ENCODE assay signal across 1 cellular context in the genomic region with DNA sequence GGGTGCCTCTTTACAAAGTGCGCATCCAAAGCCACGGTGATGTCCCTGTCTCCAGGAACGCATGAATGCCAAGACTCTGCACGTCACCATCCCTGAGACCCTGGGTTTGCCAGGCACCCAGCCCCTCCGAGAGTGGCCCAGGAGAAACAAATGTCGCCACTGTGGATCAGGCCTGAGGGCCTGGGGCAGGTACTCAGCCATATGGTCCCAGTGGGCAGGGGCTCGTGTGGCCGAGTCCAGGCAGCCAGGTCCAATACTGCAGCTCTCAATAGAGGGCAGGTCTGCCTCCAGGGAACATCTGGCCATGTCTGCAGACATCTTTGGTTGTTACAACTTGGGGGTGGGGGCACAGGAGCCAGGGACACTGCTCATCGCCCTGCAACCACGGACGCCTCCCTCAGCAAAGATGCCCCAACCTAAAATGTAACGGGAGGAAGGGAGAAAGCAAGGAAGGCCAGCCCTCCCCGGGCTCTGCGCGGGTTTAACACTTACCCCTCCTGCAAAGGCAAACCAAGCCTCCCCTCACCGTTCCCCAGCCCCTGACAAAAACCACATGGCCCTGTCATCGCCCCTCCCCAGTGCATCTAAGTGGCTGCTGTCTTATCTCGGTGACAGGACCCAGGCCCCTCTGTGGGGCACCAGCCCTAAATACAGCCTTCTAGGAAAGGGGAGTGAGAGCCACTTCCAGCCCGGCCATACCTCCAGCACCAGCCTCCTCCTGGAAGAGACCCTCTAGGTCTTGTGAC.
TF ChIP-seq lines count a peak whose summit lies in the region.

No MANE protein-coding gene starts in this region.

TF ChIP-seq in GM23338, 12 proteins besides CTCF, POLR2A, EP300 and RAD21 (continued from another document):
- TF ChIP-seq, protein P1, sequence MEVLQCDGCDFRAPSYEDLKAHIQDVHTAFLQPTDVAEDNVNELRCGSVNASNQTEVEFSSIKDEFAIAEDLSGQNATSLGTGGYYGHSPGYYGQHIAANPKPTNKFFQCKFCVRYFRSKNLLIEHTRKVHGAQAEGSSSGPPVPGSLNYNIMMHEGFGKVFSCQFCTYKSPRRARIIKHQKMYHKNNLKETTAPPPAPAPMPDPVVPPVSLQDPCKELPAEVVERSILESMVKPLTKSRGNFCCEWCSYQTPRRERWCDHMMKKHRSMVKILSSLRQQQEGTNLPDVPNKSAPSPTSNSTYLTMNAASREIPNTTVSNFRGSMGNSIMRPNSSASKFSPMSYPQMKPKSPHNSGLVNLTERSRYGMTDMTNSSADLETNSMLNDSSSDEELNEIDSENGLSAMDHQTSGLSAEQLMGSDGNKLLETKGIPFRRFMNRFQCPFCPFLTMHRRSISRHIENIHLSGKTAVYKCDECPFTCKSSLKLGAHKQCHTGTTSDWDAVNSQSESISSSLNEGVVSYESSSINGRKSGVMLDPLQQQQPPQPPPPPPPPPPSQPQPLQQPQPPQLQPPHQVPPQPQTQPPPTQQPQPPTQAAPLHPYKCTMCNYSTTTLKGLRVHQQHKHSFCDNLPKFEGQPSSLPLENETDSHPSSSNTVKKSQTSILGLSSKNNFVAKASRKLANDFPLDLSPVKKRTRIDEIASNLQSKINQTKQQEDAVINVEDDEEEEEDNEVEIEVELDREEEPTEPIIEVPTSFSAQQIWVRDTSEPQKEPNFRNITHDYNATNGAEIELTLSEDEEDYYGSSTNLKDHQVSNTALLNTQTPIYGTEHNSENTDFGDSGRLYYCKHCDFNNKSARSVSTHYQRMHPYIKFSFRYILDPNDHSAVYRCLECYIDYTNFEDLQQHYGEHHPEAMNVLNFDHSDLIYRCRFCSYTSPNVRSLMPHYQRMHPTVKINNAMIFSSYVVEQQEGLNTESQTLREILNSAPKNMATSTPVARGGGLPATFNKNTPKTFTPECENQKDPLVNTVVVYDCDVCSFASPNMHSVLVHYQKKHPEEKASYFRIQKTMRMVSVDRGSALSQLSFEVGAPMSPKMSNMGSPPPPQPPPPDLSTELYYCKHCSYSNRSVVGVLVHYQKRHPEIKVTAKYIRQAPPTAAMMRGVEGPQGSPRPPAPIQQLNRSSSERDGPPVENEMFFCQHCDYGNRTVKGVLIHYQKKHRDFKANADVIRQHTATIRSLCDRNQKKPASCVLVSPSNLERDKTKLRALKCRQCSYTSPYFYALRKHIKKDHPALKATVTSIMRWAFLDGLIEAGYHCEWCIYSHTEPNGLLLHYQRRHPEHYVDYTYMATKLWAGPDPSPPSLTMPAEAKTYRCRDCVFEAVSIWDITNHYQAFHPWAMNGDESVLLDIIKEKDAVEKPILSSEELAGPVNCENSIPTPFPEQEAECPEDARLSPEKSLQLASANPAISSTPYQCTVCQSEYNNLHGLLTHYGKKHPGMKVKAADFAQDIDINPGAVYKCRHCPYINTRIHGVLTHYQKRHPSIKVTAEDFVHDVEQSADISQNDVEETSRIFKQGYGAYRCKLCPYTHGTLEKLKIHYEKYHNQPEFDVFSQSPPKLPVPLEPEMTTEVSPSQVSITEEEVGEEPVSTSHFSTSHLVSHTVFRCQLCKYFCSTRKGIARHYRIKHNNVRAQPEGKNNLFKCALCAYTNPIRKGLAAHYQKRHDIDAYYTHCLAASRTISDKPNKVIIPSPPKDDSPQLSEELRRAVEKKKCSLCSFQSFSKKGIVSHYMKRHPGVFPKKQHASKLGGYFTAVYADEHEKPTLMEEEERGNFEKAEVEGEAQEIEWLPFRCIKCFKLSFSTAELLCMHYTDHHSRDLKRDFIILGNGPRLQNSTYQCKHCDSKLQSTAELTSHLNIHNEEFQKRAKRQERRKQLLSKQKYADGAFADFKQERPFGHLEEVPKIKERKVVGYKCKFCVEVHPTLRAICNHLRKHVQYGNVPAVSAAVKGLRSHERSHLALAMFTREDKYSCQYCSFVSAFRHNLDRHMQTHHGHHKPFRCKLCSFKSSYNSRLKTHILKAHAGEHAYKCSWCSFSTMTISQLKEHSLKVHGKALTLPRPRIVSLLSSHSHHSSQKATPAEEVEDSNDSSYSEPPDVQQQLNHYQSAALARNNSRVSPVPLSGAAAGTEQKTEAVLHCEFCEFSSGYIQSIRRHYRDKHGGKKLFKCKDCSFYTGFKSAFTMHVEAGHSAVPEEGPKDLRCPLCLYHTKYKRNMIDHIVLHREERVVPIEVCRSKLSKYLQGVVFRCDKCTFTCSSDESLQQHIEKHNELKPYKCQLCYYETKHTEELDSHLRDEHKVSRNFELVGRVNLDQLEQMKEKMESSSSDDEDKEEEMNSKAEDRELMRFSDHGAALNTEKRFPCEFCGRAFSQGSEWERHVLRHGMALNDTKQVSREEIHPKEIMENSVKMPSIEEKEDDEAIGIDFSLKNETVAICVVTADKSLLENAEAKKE (CRISPR knock-in tag; IDR thresholded peaks at IDR 0.05) = no peak
- TF ChIP-seq, protein P2, sequence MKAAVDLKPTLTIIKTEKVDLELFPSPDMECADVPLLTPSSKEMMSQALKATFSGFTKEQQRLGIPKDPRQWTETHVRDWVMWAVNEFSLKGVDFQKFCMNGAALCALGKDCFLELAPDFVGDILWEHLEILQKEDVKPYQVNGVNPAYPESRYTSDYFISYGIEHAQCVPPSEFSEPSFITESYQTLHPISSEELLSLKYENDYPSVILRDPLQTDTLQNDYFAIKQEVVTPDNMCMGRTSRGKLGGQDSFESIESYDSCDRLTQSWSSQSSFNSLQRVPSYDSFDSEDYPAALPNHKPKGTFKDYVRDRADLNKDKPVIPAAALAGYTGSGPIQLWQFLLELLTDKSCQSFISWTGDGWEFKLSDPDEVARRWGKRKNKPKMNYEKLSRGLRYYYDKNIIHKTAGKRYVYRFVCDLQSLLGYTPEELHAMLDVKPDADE (IDR thresholded peaks at IDR 0.05) = no peak
